In genomic region chr5:54347221-54347865, GRCh38 we compare ENCODE assay signal across 18 cellular contexts.
"Had no signal": no experiment of that assay in that cellular context is flagged by ENCODE, and none has a peak within 500 bp of the region (broad histone marks: within the 10 kb centered on the region; RNA-seq: fewer than 3 reads in every experiment).

No MANE protein-coding gene starts in this region.

- H3K27me3 Mint-ChIP-seq: activated naive CD4-positive, alpha-beta T cell treated with anti-CD3 and anti-CD28 coated beads, Interleukin-2, amount 10 ng/mL, durations not matched to agents 7 days and 5 days; activated naive CD8-positive, alpha-beta T cell treated with anti-CD3 and anti-CD28 coated beads, Interleukin-2, amount 50 U/mL, for 24 hours had no signal

- ATAC-seq: activated CD8-positive, alpha-beta T cell treated with anti-CD3 and anti-CD28 coated beads for 36 hours; activated naive CD8-positive, alpha-beta T cell treated with anti-CD3 and anti-CD28 coated beads, Interleukin-2, amount 50 U/mL, for 24 hours; activated T-cell treated with anti-CD3 and anti-CD28 coated beads, Interleukin-2, amount 50 U/mL, for 4 hours had no signal

- H3K9me3 ChIP-seq: thyroid gland had no signal

- H3K36me3 ChIP-seq: brain microvascular endothelial cell, left ventricle myocardium inferior, thyroid gland had no signal

- H3K9me3 Mint-ChIP-seq: activated naive CD8-positive, alpha-beta T cell treated with anti-CD3 and anti-CD28 coated beads, Interleukin-2, amount 50 U/mL, for 24 hours had no signal

- H3K4me1 Mint-ChIP-seq: activated CD4-positive, alpha-beta T cell treated with anti-CD3 and anti-CD28 coated beads, Interleukin-2, amount 10 ng/mL, durations not matched to agents 24 days and 14 days; activated naive CD4-positive, alpha-beta T cell treated with anti-CD3 and anti-CD28 coated beads, Interleukin-2, amount 10 ng/mL, durations not matched to agents 7 days and 5 days; activated naive CD8-positive, alpha-beta T cell treated with anti-CD3 and anti-CD28 coated beads, Interleukin-2, amount 50 U/mL, for 24 hours; endodermal cell had no signal

- DNase-seq: activated CD4-positive, alpha-beta T cell treated with anti-CD3 and anti-CD28 coated beads, Interleukin-2, amount 10 ng/mL, durations not matched to agents 24 days and 14 days; activated CD8-positive, alpha-beta T cell treated with anti-CD3 and anti-CD28 coated beads for 36 hours; activated naive CD4-positive, alpha-beta T cell treated with anti-CD3 and anti-CD28 coated beads, Interleukin-2, amount 10 ng/mL, durations not matched to agents 7 days and 5 days; activated naive CD8-positive, alpha-beta T cell treated with anti-CD3 and anti-CD28 coated beads, Interleukin-2, amount 50 U/mL, for 24 hours; activated T-cell treated with anti-CD3 and anti-CD28 coated beads, Interleukin-2, amount 50 U/mL, for 4 hours; aorta; brain microvascular endothelial cell; central memory CD4-positive, alpha-beta T cell; endodermal cell; head of caudate nucleus; left ventricle myocardium inferior; mammary epithelial cell; occipital lobe; stimulated activated CD4-positive, alpha-beta T cell treated with anti-CD3 and anti-CD28 coated beads, Interleukin-12 subunit alpha, Interleukin-12 subunit beta, amount 100 ng/mL, for 4 hours; stimulated activated CD4-positive, alpha-beta T cell treated with anti-CD3 and anti-CD28 coated beads, Interleukin-1b, Interleukin-23, amount 100 ng/mL, for 48 hours; stimulated activated naive CD4-positive, alpha-beta T cell treated with Interleukin-2 at 50 U/mL for 16 hours; thyroid gland had no signal

- H3K27ac Mint-ChIP-seq: activated CD4-positive, alpha-beta T cell treated with anti-CD3 and anti-CD28 coated beads, Interleukin-2, amount 10 ng/mL, durations not matched to agents 24 days and 14 days; activated CD8-positive, alpha-beta T cell treated with anti-CD3 and anti-CD28 coated beads for 36 hours; activated naive CD4-positive, alpha-beta T cell treated with anti-CD3 and anti-CD28 coated beads, Interleukin-2, amount 10 ng/mL, durations not matched to agents 7 days and 5 days; activated naive CD8-positive, alpha-beta T cell treated with anti-CD3 and anti-CD28 coated beads, Interleukin-2, amount 50 U/mL, for 24 hours; endodermal cell had no signal

- H3K27me3 ChIP-seq: brain microvascular endothelial cell, thyroid gland had no signal

- H3K4me3 Mint-ChIP-seq: activated CD4-positive, alpha-beta T cell treated with anti-CD3 and anti-CD28 coated beads, Interleukin-2, amount 10 ng/mL, durations not matched to agents 24 days and 14 days; activated CD8-positive, alpha-beta T cell treated with anti-CD3 and anti-CD28 coated beads for 36 hours; activated naive CD4-positive, alpha-beta T cell treated with anti-CD3 and anti-CD28 coated beads, Interleukin-2, amount 10 ng/mL, durations not matched to agents 7 days and 5 days; activated naive CD8-positive, alpha-beta T cell treated with anti-CD3 and anti-CD28 coated beads, Interleukin-2, amount 50 U/mL, for 24 hours; activated T-cell treated with anti-CD3 and anti-CD28 coated beads, Interleukin-2, amount 50 U/mL, for 4 hours; endodermal cell had no signal

- H3K4me1 ChIP-seq: thyroid gland had no signal

- H3K27ac ChIP-seq: brain microvascular endothelial cell, epithelial cell of prostate, left ventricle myocardium inferior, thyroid gland had no signal

- H3K36me3 Mint-ChIP-seq: activated naive CD4-positive, alpha-beta T cell treated with anti-CD3 and anti-CD28 coated beads, Interleukin-2, amount 10 ng/mL, durations not matched to agents 7 days and 5 days had no signal

- H3K4me3 ChIP-seq: left ventricle myocardium inferior, thyroid gland had no signal
